1 cellular context compared by ENCODE assay signal in the genomic region with DNA sequence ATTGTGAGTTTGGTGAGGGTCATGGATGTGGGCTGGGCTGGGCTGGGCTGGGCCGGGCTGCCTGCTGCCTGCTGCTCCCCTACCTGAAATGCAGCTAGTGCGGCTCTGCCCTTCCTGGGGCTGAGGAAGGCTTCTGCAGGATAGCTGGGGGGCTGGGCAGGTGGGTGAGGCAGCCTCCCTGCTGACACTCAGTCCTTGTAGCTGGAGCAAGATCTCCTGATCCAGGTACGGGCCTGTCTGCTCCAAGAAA.
TF ChIP-seq lines count a peak whose summit lies in the region.

No MANE protein-coding gene starts in this region.

TF ChIP-seq in HepG2, 621 proteins besides CTCF, POLR2A, EP300 and RAD21 (continued from another document):
- TF ChIP-seq, protein P1, sequence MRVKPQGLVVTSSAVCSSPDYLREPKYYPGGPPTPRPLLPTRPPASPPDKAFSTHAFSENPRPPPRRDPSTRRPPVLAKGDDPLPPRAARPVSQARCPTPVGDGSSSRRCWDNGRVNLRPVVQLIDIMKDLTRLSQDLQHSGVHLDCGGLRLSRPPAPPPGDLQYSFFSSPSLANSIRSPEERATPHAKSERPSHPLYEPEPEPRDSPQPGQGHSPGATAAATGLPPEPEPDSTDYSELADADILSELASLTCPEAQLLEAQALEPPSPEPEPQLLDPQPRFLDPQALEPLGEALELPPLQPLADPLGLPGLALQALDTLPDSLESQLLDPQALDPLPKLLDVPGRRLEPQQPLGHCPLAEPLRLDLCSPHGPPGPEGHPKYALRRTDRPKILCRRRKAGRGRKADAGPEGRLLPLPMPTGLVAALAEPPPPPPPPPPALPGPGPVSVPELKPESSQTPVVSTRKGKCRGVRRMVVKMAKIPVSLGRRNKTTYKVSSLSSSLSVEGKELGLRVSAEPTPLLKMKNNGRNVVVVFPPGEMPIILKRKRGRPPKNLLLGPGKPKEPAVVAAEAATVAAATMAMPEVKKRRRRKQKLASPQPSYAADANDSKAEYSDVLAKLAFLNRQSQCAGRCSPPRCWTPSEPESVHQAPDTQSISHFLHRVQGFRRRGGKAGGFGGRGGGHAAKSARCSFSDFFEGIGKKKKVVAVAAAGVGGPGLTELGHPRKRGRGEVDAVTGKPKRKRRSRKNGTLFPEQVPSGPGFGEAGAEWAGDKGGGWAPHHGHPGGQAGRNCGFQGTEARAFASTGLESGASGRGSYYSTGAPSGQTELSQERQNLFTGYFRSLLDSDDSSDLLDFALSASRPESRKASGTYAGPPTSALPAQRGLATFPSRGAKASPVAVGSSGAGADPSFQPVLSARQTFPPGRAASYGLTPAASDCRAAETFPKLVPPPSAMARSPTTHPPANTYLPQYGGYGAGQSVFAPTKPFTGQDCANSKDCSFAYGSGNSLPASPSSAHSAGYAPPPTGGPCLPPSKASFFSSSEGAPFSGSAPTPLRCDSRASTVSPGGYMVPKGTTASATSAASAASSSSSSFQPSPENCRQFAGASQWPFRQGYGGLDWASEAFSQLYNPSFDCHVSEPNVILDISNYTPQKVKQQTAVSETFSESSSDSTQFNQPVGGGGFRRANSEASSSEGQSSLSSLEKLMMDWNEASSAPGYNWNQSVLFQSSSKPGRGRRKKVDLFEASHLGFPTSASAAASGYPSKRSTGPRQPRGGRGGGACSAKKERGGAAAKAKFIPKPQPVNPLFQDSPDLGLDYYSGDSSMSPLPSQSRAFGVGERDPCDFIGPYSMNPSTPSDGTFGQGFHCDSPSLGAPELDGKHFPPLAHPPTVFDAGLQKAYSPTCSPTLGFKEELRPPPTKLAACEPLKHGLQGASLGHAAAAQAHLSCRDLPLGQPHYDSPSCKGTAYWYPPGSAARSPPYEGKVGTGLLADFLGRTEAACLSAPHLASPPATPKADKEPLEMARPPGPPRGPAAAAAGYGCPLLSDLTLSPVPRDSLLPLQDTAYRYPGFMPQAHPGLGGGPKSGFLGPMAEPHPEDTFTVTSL (CRISPR knock-in tag; IDR thresholded peaks at IDR 0.05; ENCODE audit: borderline replicate concordance), result no peak
- TF ChIP-seq ZNF552 (CRISPR knock-in tag; IDR thresholded peaks at IDR 0.05; ENCODE audit: borderline replicate concordance), result no peak
- TF ChIP-seq ZNF766 (CRISPR knock-in tag; IDR thresholded peaks at IDR 0.05; ENCODE audit: borderline replicate concordance), result 0 out of 2 replicates have a peak, but pooled peaks have one; percentile 44
- TF ChIP-seq HNF4A (CRISPR knock-in tag; IDR thresholded peaks at IDR 0.05), result peak; percentile 15; the same call in 1 of the 2 replicates
- 0 out of 2 replicates have a peak, but pooled peaks have one; percentile 5 for TF ChIP-seq HES4 (CRISPR knock-in tag; IDR thresholded peaks at IDR 0.05; ENCODE audit: borderline replicate concordance)
- TF ChIP-seq ZNF761 (CRISPR knock-in tag; conservative IDR thresholded peaks at IDR 0.05), result peak; percentile 33; the same call in 1 of the 2 replicates
- no peak for TF ChIP-seq ISX (CRISPR knock-in tag; conservative IDR thresholded peaks at IDR 0.05)
- peak; percentile 70; the same call in 1 of the 2 replicates for TF ChIP-seq YEATS4 (CRISPR knock-in tag; IDR thresholded peaks at IDR 0.05; ENCODE audit: borderline replicate concordance)
- TF ChIP-seq MXD4 (CRISPR knock-in tag; IDR thresholded peaks at IDR 0.05), result 0 out of 2 replicates have a peak, but pooled peaks have one; percentile 18
- TF ChIP-seq, protein P2, sequence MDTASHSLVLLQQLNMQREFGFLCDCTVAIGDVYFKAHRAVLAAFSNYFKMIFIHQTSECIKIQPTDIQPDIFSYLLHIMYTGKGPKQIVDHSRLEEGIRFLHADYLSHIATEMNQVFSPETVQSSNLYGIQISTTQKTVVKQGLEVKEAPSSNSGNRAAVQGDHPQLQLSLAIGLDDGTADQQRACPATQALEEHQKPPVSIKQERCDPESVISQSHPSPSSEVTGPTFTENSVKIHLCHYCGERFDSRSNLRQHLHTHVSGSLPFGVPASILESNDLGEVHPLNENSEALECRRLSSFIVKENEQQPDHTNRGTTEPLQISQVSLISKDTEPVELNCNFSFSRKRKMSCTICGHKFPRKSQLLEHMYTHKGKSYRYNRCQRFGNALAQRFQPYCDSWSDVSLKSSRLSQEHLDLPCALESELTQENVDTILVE (CRISPR knock-in tag; IDR thresholded peaks at IDR 0.05), result 0 out of 2 replicates have a peak, but pooled peaks have one; percentile 18
- peak; percentile 5; the same call in 1 of the 2 replicates for TF ChIP-seq ZNF230 (CRISPR knock-in tag; IDR thresholded peaks at IDR 0.05)
- TF ChIP-seq ADNP (CRISPR knock-in tag; IDR thresholded peaks at IDR 0.05), result no peak
- TF ChIP-seq ZNF543 (CRISPR knock-in tag; IDR thresholded peaks at IDR 0.05), result 0 out of 2 replicates have a peak, but pooled peaks have one; percentile 62
- 0 out of 2 replicates have a peak, but pooled peaks have one; percentile 44 for TF ChIP-seq MZF1 (CRISPR knock-in tag; IDR thresholded peaks at IDR 0.05; ENCODE audit: borderline replicate concordance)
TF ChIP-seq in HepG2: peak in this region for 54.
